9 cellular contexts compared by ENCODE assay signal in the genomic region with DNA sequence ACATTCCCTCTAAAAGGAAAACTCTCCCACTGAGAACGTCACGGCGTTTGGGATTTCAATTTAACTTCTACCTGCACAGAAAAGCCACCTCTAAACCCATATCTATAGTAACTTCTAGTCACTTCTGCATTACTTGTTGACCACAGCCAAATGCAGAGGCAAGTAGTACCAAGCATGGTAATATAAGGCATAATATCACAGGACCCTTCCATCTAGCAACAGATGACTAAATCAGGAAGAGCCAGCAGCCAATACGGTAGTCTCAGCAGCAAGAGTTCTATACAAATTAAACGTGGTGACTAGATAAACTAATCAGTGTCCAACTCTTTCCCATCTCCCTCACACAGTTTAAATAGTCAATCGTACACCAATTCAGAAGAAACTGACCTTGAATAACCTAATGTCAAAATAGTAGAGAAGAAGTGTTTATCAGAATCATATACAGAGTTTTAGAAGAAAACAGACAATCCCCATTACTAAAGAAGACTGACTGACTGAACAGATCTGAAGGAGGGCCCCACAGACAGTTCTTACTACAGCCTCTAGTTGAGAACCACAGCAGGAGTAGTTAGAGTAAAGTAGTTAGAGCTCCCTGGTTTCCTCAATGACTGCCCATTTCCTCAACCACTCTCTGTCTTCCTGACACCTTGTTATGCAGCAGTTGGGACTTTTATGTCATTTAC. TPM values are rescaled to one million over a fixed set of nuclear protein-coding genes. Genes with fewer than 3 reads are reported as not detected.
DNase-seq lines count a peak whose midpoint lies in the region; ATAC-seq, FAIRE-seq and TF ChIP-seq lines count a peak whose summit lies in the region.
"Had no signal": no experiment of that assay in that cellular context is flagged by ENCODE, and none has a peak within 500 bp of the region (broad histone marks: within the 10 kb centered on the region; RNA-seq: fewer than 3 reads in every experiment).

No MANE protein-coding gene starts in this region.

- FAIRE-seq in H54 (lab: Jason Lieb, UNC), result peak; percentile 93
- FAIRE-seq in K562 (lab: Jason Lieb, UNC), result peak; percentile 63

- no peak for DNase-seq in activated CD8-positive, alpha-beta memory T cell treated with anti-CD3 and anti-CD28 coated beads, Interleukin-2, amount 10 ng/mL, durations not matched to agents 7 days and 5 days
- no peak for DNase-seq in activated CD8-positive, alpha-beta memory T cell treated with anti-CD3 and anti-CD28 coated beads, Interleukin-2, amount 50 U/mL, for 4 hours
- DNase-seq in H54 (ENCODE audit: insufficient read length, low spot score), result peak; percentile 13
- peak in 2 of 4 experiments; percentile 49 to 52 for DNase-seq in K562 (ENCODE audit: extremely low read depth in 1 of 4, low spot score in 3 of 4)
- peak; percentile 74 for DNase-seq in naive B cell
- no peak for DNase-seq in hippocampal formation (lab: John Stamatoyannopoulos, UW)
- DNase-seq in NCI-H187 treated with DMSO at 0.1 percent for 48 hours (lab: John Stamatoyannopoulos, UW), result no peak

- peaks cover 18% of the 10 kb centered on the region for H3K4me1 Mint-ChIP-seq in activated CD8-positive, alpha-beta memory T cell treated with anti-CD3 and anti-CD28 coated beads, Interleukin-2, amount 10 ng/mL, durations not matched to agents 7 days and 5 days
- H3K4me1 Mint-ChIP-seq in naive B cell, result peaks cover 31 to 45% (median 39%) of the 10 kb centered on the region in 3 donors

- peaks cover 3% of the 10 kb centered on the region for H3K9me3 Mint-ChIP-seq in activated CD8-positive, alpha-beta memory T cell treated with anti-CD3 and anti-CD28 coated beads, Interleukin-2, amount 10 ng/mL, durations not matched to agents 7 days and 5 days (ENCODE audit: low read depth)
- peaks cover 0 to 1% (median 0%) of the 10 kb centered on the region in 7 donors for H3K9me3 Mint-ChIP-seq in naive B cell

- H4K20me1 ChIP-seq in KMS-11 (ENCODE audit: insufficient read depth) (0 out of 2 replicates have a peak, but pooled peaks cover 8% of the 10 kb centered on the region), K562 (replicated peaks; ENCODE audit: control insufficient read depth, insufficient read depth, low read length) (no peaks in the 10 kb centered on the region; the same call in 1 of the 2 replicates)

- H3K27ac ChIP-seq in KMS-11, result peak overlapping the region; percentile 3; the same call in 1 of the 2 replicates
- H3K27ac ChIP-seq in K562 (ENCODE audit: extremely low read depth, low read depth, low read length), result peak overlapping the region; percentile 38; the same call in 1 of the 3 replicates
- H3K27ac ChIP-seq: C4-2B had no signal

- TF ChIP-seq RAD21 in K562 (CRISPR knock-in tag; conservative IDR thresholded peaks at IDR 0.05 in 1 of 2, IDR thresholded peaks at IDR 0.05 in 1 of 2), result no peak

- in situ Hi-C loops in K562 (cut with MboI), result no loop called here

- H2AFZ ChIP-seq in KMS-11 (ENCODE audit: low read depth) (no peak overlapping the region), K562 (ENCODE audit: low read depth, low read length) (no peak overlapping the region)

- CTCF ChIA-PET in activated CD8-positive, alpha-beta memory T cell treated with anti-CD3 and anti-CD28 coated beads, Interleukin-2, amount 10 ng/mL, durations not matched to agents 7 days and 5 days (lab: Charles Lee), result no interaction called here
- CTCF ChIA-PET in K562 (lab: Yijun Ruan, JAX; ENCODE audit: low intra/inter-chr PET ratio), result no interaction called here

- no peak overlapping the region for H3K4me3 ChIP-seq in KMS-11 (IDR thresholded peaks at IDR 0.05; ENCODE audit: insufficient read depth, low read depth, low read length)
- no peak overlapping the region for H3K4me3 ChIP-seq in K562

- H3K4me3 Mint-ChIP-seq in activated CD8-positive, alpha-beta memory T cell treated with anti-CD3 and anti-CD28 coated beads, Interleukin-2, amount 10 ng/mL, durations not matched to agents 7 days and 5 days, result no peak overlapping the region
- peak overlapping the region in 7 of 8 donors; percentile 0 to 52 (median 29) for H3K4me3 Mint-ChIP-seq in naive B cell

- H3K4me2 ChIP-seq in KMS-11, result no peak overlapping the region
- 0 out of 2 replicates have a peak overlapping the region, but pooled peaks have one; percentile 8 for H3K4me2 ChIP-seq in K562 (ENCODE audit: insufficient read depth, low read length)

- no peaks in the 10 kb centered on the region for H3K27me3 Mint-ChIP-seq in activated CD8-positive, alpha-beta memory T cell treated with anti-CD3 and anti-CD28 coated beads, Interleukin-2, amount 10 ng/mL, durations not matched to agents 7 days and 5 days
- no peaks in the 10 kb centered on the region for H3K27me3 Mint-ChIP-seq in naive B cell

- no peaks in the 10 kb centered on the region for H3K9me1 ChIP-seq in K562 (ENCODE audit: control insufficient read depth, insufficient read depth, low read length)

- TF ChIP-seq POLR2A in H54 (IDR thresholded peaks at IDR 0.05; ENCODE audit: low read depth, low read length), result no peak
- TF ChIP-seq POLR2A in K562 (conservative IDR thresholded peaks at IDR 0.05), result no peak

- H3K79me2 ChIP-seq in KMS-11 (ENCODE audit: insufficient read depth, low read depth) (peaks cover 97% of the 10 kb centered on the region), K562 (ENCODE audit: control insufficient read depth, insufficient read depth, low read length) (peaks cover 92% of the 10 kb centered on the region)

- 43% methylated on average over 6 of the region's 6 CpGs for WGBS in K562 (ENCODE audit: insufficient coverage, low coverage, missing lambda C conversion rate)

- H3K27ac Mint-ChIP-seq in activated CD8-positive, alpha-beta memory T cell treated with anti-CD3 and anti-CD28 coated beads, Interleukin-2, amount 10 ng/mL, durations not matched to agents 7 days and 5 days, result peak overlapping the region; percentile 61
- peak overlapping the region; percentile 73 to 94 (median 89) for H3K27ac Mint-ChIP-seq in naive B cell

- no peaks in the 10 kb centered on the region for H3K9me3 ChIP-seq in K562 (replicated peaks; ENCODE audit: control insufficient read depth, insufficient read depth, low read depth, low read length)

- no TSS peak for BruUV-seq in K562 (replicated peaks; lab: Mats Ljungman, UMichigan)

- intact Hi-C loops in K562 (cut with micrococcal nuclease), result no loop called here

- H3K27me3 ChIP-seq in KMS-11 (ENCODE audit: insufficient read depth, low read depth) (no peaks in the 10 kb centered on the region), K562 (ENCODE audit: control insufficient read depth in 2 of 2, insufficient read depth in 2 of 2, low read length in 2 of 2) (no peaks in the 10 kb centered on the region)

- ATAC-seq in activated CD8-positive, alpha-beta memory T cell treated with anti-CD3 and anti-CD28 coated beads, Interleukin-2, amount 10 ng/mL, durations not matched to agents 7 days and 5 days, result peak; percentile 47
- ATAC-seq in K562 (peak; percentile 93), naive B cell (ENCODE audit: low read depth in 2 of 2) (peak; percentile 99)

- H3K9ac ChIP-seq in KMS-11 (no peak overlapping the region), K562 (ENCODE audit: insufficient read depth in 1 of 2, low read depth in 2 of 2, low read length in 2 of 2) (no peak overlapping the region)

- POLR2A ChIA-PET in K562 (lab: Yijun Ruan, JAX), result no interaction called here

- peaks cover 20% of the 10 kb centered on the region for H3K36me3 Mint-ChIP-seq in activated CD8-positive, alpha-beta memory T cell treated with anti-CD3 and anti-CD28 coated beads, Interleukin-2, amount 10 ng/mL, durations not matched to agents 7 days and 5 days
- peaks cover 0 to 7% of the 10 kb centered on the region in 2 donors for H3K36me3 Mint-ChIP-seq in naive B cell

- H3K36me3 ChIP-seq in KMS-11 (ENCODE audit: insufficient read depth) (no peaks in the 10 kb centered on the region), K562 (ENCODE audit: control insufficient read depth, insufficient read depth, low read length) (peaks cover 4% of the 10 kb centered on the region; the same call in 2 of the 3 replicates)

- no peak for TF ChIP-seq EP300 in K562 (IDR thresholded peaks at IDR 0.05; ENCODE audit: low read length)

- H3K4me1 ChIP-seq in KMS-11 (ENCODE audit: low read depth, poor library complexity, severe bottlenecking) (peaks cover 28% of the 10 kb centered on the region), K562 (replicated peaks in 1 of 2; ENCODE audit: control insufficient read depth in 2 of 2, insufficient read depth in 2 of 2, low read length in 2 of 2) (peaks cover 3 to 7% of the 10 kb centered on the region in 2 experiments; a peak in 3 of 5 replicates)

- TF ChIP-seq CTCF in KMS-11 (conservative IDR thresholded peaks at IDR 0.05; ENCODE audit: low read depth, low read length), result no peak
- no peak for TF ChIP-seq CTCF in K562 (IDR thresholded peaks at IDR 0.05 in 2 of 3, conservative IDR thresholded peaks at IDR 0.05 in 1 of 3; ENCODE audit: insufficient read depth in 2 of 3, low read depth in 1 of 3, low read length in 3 of 3)

RNA-seq across cellular contexts. Expression of a gene that starts 30.0 kb away (rescaled TPM):
- total RNA-seq in activated CD8-positive, alpha-beta memory T cell treated with anti-CD3 and anti-CD28 coated beads, Interleukin-2, amount 10 ng/mL, durations not matched to agents 7 days and 5 days, result 10 to 100 TPM; 44.3 to 49.7 TPM
- total RNA-seq in K562 (2011; cell fraction: chromatin; rRNA removed; ENCODE audit: low replicate concordance), result 58.5 and 60.1 TPM in 2 replicates
- total RNA-seq in K562 (2011; cell fraction: nucleolus; rRNA removed), result 16.2 and 20.9 TPM in 2 replicates
- total RNA-seq in K562 (2011; cell fraction: nucleoplasm; rRNA removed), result 34.3 and 66.6 TPM in 2 replicates
- total RNA-seq in K562 (2014; rRNA removed), result 22.1 and 22.4 TPM in 2 replicates
- 59.7 and 65.2 TPM in 2 replicates for total RNA-seq in K562 (2014; rRNA removed; fragmentation: Illumina TruSeq; extraction: Trizol)
- total RNA-seq in K562 (2015; rRNA removed; fragmentation: Illumina TruSeq; extraction: Trizol), result 59.7 and 61.2 TPM in 2 replicates
- 50.8 and 56.7 TPM in 2 replicates for total RNA-seq in K562 (2021)
- 45.5 and 80.9 TPM in 2 replicates for polyA plus RNA-seq in K562 (2011; rRNA removed)
- polyA plus RNA-seq in K562 (2011; cell fraction: cytosol; rRNA removed), result 33.0 and 43.8 TPM in 2 replicates
- polyA plus RNA-seq in K562 (2011; cell fraction: nucleus; rRNA removed), result 29.0 and 33.3 TPM in 2 replicates
- polyA plus RNA-seq in K562 (2012), result 49.2 and 51.7 TPM in 2 replicates
- polyA plus RNA-seq in K562 (2014; fragmentation: Illumina TruSeq; extraction: Trizol), result 60.0 and 62.4 TPM in 2 replicates
- 10 to 100 TPM; 81.6 to 87.7 TPM for polyA plus RNA-seq in K562 (2014; fragmentation: Nextera tagmentation; extraction: Ambion mirVana)
- 46.0 and 59.1 TPM in 2 replicates for polyA plus RNA-seq in K562 (2014; rRNA removed)
- polyA minus RNA-seq in K562 (2011; rRNA and poly(A)+ RNA removed), result 59.7 and 82.3 TPM in 2 replicates
- polyA minus RNA-seq in K562 (2011; cell fraction: cytosol; rRNA and poly(A)+ RNA removed), result 18.9 and 39.7 TPM in 2 replicates
- 25.3 and 38.3 TPM in 2 replicates for polyA minus RNA-seq in K562 (2011; cell fraction: nucleus; rRNA and poly(A)+ RNA removed)
- polyA plus RNA-seq in naive B cell (ENCODE audit: low read depth in 6 of 6), result 10 to 100 TPM; 45.8 to 85.6 (median 53.1) TPM

RNA-seq across cellular contexts. Expression of a gene that starts 58.8 kb away (rescaled TPM):
- 10 to 100 TPM; 69.9 to 77.8 TPM for total RNA-seq in activated CD8-positive, alpha-beta memory T cell treated with anti-CD3 and anti-CD28 coated beads, Interleukin-2, amount 10 ng/mL, durations not matched to agents 7 days and 5 days
- total RNA-seq in K562 (2011; cell fraction: chromatin; rRNA removed; ENCODE audit: low replicate concordance), result 19.2 and 30.9 TPM in 2 replicates
- total RNA-seq in K562 (2011; cell fraction: nucleolus; rRNA removed), result 14.9 and 18.3 TPM in 2 replicates
- total RNA-seq in K562 (2011; cell fraction: nucleoplasm; rRNA removed), result 21.5 and 21.8 TPM in 2 replicates
- total RNA-seq in K562 (2014; rRNA removed) (63.8 and 64.6 TPM in 2 replicates), K562 (2014; rRNA removed; fragmentation: Illumina TruSeq; extraction: Trizol) (89.8 and 98.4 TPM in 2 replicates), K562 (2015; rRNA removed; fragmentation: Illumina TruSeq; extraction: Trizol) (87.1 and 90.1 TPM in 2 replicates), K562 (2021) (82.4 and 90.4 TPM in 2 replicates)
- polyA plus RNA-seq in K562 (2011; rRNA removed) (104 and 152 TPM in 2 replicates), K562 (2014; fragmentation: Illumina TruSeq; extraction: Trizol) (101 and 116 TPM in 2 replicates), K562 (2014; fragmentation: Nextera tagmentation; extraction: Ambion mirVana) (100 to 1,000 TPM; 375 to 402 TPM), K562 (2014; rRNA removed) (132 and 135 TPM in 2 replicates), naive B cell (ENCODE audit: low read depth in 6 of 6) (100 to 1,000 TPM; 129 to 189 (median 169) TPM)
- 55.3 and 80.4 TPM in 2 replicates for polyA plus RNA-seq in K562 (2011; cell fraction: cytosol; rRNA removed)
- 20.6 and 28.8 TPM in 2 replicates for polyA plus RNA-seq in K562 (2011; cell fraction: nucleus; rRNA removed)
- polyA plus RNA-seq in K562 (2012), result 81.3 and 139 TPM in 2 replicates
- polyA minus RNA-seq in K562 (2011; rRNA and poly(A)+ RNA removed), result 51.1 and 61.6 TPM in 2 replicates
- 23.0 and 25.8 TPM in 2 replicates for polyA minus RNA-seq in K562 (2011; cell fraction: cytosol; rRNA and poly(A)+ RNA removed)
- polyA minus RNA-seq in K562 (2011; cell fraction: nucleus; rRNA and poly(A)+ RNA removed), result 8.5 and 12.7 TPM in 2 replicates

Comparison
In these comparisons a context has a peak if more than half of its experiments do, and no peak if none do; other contexts are left out.
1. ATAC-seq: peak in every context shown above with its lines; median percentile 99 in naive B cell; 93 in K562; 47 in activated CD8-positive, alpha-beta memory T cell treated with anti-CD3 and anti-CD28 coated beads, Interleukin-2, amount 10 ng/mL, durations not matched to agents 7 days and 5 days.
2. DNase-seq: peak in H54 (single experiment) and naive B cell (single experiment); none in activated CD8-positive, alpha-beta memory T cell treated with anti-CD3 and anti-CD28 coated beads, Interleukin-2, amount 10 ng/mL, durations not matched to agents 7 days and 5 days (single experiment), activated CD8-positive, alpha-beta memory T cell treated with anti-CD3 and anti-CD28 coated beads, Interleukin-2, amount 50 U/mL, for 4 hours (single experiment), hippocampal formation (0 of 2) and NCI-H187 treated with DMSO at 0.1 percent for 48 hours (single experiment).